1 cellular context compared by ENCODE assay signal in genomic region chr1:30512253-30512921, GRCh38.
TF ChIP-seq lines count a peak whose summit lies in the region.

No MANE protein-coding gene starts in this region.

TF ChIP-seq in H1, 55 proteins besides CTCF, POLR2A, EP300 and RAD21 (continued from another document):
- TF ChIP-seq, protein P1, sequence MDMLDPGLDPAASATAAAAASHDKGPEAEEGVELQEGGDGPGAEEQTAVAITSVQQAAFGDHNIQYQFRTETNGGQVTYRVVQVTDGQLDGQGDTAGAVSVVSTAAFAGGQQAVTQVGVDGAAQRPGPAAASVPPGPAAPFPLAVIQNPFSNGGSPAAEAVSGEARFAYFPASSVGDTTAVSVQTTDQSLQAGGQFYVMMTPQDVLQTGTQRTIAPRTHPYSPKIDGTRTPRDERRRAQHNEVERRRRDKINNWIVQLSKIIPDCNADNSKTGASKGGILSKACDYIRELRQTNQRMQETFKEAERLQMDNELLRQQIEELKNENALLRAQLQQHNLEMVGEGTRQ (IDR thresholded peaks at IDR 0.05; ENCODE audit: low read length): no peak
- TF ChIP-seq, protein P2, sequence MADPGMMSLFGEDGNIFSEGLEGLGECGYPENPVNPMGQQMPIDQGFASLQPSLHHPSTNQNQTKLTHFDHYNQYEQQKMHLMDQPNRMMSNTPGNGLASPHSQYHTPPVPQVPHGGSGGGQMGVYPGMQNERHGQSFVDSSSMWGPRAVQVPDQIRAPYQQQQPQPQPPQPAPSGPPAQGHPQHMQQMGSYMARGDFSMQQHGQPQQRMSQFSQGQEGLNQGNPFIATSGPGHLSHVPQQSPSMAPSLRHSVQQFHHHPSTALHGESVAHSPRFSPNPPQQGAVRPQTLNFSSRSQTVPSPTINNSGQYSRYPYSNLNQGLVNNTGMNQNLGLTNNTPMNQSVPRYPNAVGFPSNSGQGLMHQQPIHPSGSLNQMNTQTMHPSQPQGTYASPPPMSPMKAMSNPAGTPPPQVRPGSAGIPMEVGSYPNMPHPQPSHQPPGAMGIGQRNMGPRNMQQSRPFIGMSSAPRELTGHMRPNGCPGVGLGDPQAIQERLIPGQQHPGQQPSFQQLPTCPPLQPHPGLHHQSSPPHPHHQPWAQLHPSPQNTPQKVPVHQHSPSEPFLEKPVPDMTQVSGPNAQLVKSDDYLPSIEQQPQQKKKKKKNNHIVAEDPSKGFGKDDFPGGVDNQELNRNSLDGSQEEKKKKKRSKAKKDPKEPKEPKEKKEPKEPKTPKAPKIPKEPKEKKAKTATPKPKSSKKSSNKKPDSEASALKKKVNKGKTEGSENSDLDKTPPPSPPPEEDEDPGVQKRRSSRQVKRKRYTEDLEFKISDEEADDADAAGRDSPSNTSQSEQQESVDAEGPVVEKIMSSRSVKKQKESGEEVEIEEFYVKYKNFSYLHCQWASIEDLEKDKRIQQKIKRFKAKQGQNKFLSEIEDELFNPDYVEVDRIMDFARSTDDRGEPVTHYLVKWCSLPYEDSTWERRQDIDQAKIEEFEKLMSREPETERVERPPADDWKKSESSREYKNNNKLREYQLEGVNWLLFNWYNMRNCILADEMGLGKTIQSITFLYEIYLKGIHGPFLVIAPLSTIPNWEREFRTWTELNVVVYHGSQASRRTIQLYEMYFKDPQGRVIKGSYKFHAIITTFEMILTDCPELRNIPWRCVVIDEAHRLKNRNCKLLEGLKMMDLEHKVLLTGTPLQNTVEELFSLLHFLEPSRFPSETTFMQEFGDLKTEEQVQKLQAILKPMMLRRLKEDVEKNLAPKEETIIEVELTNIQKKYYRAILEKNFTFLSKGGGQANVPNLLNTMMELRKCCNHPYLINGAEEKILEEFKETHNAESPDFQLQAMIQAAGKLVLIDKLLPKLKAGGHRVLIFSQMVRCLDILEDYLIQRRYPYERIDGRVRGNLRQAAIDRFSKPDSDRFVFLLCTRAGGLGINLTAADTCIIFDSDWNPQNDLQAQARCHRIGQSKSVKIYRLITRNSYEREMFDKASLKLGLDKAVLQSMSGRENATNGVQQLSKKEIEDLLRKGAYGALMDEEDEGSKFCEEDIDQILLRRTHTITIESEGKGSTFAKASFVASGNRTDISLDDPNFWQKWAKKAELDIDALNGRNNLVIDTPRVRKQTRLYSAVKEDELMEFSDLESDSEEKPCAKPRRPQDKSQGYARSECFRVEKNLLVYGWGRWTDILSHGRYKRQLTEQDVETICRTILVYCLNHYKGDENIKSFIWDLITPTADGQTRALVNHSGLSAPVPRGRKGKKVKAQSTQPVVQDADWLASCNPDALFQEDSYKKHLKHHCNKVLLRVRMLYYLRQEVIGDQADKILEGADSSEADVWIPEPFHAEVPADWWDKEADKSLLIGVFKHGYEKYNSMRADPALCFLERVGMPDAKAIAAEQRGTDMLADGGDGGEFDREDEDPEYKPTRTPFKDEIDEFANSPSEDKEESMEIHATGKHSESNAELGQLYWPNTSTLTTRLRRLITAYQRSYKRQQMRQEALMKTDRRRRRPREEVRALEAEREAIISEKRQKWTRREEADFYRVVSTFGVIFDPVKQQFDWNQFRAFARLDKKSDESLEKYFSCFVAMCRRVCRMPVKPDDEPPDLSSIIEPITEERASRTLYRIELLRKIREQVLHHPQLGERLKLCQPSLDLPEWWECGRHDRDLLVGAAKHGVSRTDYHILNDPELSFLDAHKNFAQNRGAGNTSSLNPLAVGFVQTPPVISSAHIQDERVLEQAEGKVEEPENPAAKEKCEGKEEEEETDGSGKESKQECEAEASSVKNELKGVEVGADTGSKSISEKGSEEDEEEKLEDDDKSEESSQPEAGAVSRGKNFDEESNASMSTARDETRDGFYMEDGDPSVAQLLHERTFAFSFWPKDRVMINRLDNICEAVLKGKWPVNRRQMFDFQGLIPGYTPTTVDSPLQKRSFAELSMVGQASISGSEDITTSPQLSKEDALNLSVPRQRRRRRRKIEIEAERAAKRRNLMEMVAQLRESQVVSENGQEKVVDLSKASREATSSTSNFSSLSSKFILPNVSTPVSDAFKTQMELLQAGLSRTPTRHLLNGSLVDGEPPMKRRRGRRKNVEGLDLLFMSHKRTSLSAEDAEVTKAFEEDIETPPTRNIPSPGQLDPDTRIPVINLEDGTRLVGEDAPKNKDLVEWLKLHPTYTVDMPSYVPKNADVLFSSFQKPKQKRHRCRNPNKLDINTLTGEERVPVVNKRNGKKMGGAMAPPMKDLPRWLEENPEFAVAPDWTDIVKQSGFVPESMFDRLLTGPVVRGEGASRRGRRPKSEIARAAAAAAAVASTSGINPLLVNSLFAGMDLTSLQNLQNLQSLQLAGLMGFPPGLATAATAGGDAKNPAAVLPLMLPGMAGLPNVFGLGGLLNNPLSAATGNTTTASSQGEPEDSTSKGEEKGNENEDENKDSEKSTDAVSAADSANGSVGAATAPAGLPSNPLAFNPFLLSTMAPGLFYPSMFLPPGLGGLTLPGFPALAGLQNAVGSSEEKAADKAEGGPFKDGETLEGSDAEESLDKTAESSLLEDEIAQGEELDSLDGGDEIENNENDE (IDR thresholded peaks at IDR 0.05; ENCODE audit: insufficient replicate concordance, low read length): no peak
- TF ChIP-seq E2F6 (IDR thresholded peaks at IDR 0.05) (no peak), TEAD4 (IDR thresholded peaks at IDR 0.05; ENCODE audit: low read depth, low read length) (peak; percentile 67; the same call in 1 of the 2 replicates), CHD1 (IDR thresholded peaks at IDR 0.05; ENCODE audit: low read depth, low read length) (no peak), SIRT6 (IDR thresholded peaks at IDR 0.05; ENCODE audit: low read length) (no peak), BRCA1 (IDR thresholded peaks at IDR 0.05; ENCODE audit: low read depth, low read length) (no peak), RNF2 (IDR thresholded peaks at IDR 0.05; ENCODE audit: borderline replicate concordance, low read depth, low read length, missing control alignments, poor library complexity, severe bottlenecking) (no peak), CTBP2 (IDR thresholded peaks at IDR 0.05; ENCODE audit: borderline replicate concordance, insufficient read depth, insufficient read length, low read length) (no peak), TCF12 (IDR thresholded peaks at IDR 0.05; ENCODE audit: low read depth, low read length) (no peak), SIX5 (IDR thresholded peaks at IDR 0.05; ENCODE audit: low read depth, low read length) (no peak), CHD2 (IDR thresholded peaks at IDR 0.05; ENCODE audit: low read length) (no peak), KDM1A (IDR thresholded peaks at IDR 0.05; ENCODE audit: borderline replicate concordance, low read length) (no peak), CBX5 (IDR thresholded peaks at IDR 0.05; ENCODE audit: low read depth, low read length) (no peak)
- TF ChIP-seq, protein P3, sequence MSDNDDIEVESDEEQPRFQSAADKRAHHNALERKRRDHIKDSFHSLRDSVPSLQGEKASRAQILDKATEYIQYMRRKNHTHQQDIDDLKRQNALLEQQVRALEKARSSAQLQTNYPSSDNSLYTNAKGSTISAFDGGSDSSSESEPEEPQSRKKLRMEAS (IDR thresholded peaks at IDR 0.05): 0 out of 2 replicates have a peak, but pooled peaks have one; percentile 14
